In the genomic region with DNA sequence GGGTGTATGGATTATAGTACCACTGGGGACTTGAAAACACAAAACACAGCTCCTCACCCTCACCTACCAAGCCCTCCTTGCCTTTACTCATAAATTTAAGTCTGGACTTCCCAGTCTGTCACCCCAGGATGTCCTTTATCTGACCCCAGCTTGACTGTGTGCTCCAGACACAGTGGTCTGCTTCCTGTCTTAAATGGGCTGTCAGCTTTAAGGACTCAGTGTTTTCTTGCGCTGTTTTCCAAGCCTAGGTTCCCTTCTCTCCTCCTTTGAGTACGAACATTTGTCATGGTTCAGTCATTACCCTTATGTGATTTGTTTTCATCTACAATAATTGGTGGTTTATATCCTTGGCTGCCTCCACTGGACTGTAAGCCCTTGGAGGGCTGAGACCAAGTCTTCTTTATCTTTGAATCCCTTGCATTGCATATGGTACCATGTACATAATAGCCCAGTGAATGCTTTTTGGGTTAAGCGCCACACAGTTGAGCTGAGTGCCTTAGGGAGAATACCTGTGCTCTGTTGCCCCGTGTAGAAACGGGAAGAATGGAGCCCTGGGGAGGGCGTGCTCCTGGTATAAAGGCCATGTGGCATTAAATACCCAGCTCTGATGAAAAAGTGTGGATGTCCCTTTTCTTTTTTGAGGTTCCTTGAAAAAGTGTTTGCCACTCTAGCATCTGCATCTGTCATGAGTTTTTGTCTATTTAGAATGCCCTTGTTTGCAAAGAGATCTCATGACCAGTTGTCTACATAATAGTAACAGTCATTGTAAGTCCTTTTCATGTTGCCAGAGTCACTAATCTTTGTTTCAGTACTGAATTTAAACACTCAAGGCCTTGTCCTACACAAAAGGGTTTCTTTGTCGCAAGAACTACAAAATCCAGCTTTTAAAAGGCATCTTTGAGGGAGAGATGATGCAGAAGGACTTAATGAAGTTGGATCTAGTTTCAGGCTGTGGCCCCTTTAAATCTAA, we compare ENCODE assay signal across 13 cellular contexts. TPM values are rescaled to one million over a fixed set of nuclear protein-coding genes. Genes with fewer than 3 reads are reported as not detected.
DNase-seq lines count a peak whose midpoint lies in the region; ATAC-seq, FAIRE-seq and TF ChIP-seq lines count a peak whose summit lies in the region.
"Had no signal": no experiment of that assay in that cellular context is flagged by ENCODE, and none has a peak within 500 bp of the region (broad histone marks: within the 10 kb centered on the region; RNA-seq: fewer than 3 reads in every experiment).

No MANE protein-coding gene starts in this region.

- TF ChIP-seq CTCF in heart left ventricle (IDR thresholded peaks at IDR 0.05) (no peak), GM12878 (IDR thresholded peaks at IDR 0.05 in 2 of 3, conservative IDR thresholded peaks at IDR 0.05 in 1 of 3; ENCODE audit: control insufficient read depth in 2 of 3, extremely low read depth in 1 of 3, insufficient read depth in 1 of 3, low read depth in 3 of 3, low read length in 3 of 3) (no peak), testis (IDR thresholded peaks at IDR 0.05) (no peak)

- no peak overlapping the region for H2AFZ ChIP-seq in GM12878 (ENCODE audit: control insufficient read depth, low read depth, low read length)
- H2AFZ ChIP-seq: GM23248 had no signal

- no TSS peak for BruUV-seq in GM12878 (replicated peaks; lab: Mats Ljungman, UMichigan)

- H3K9me3 ChIP-seq in heart left ventricle, result no peaks in the 10 kb centered on the region
- H3K9me3 ChIP-seq in GM12878 (replicated peaks; ENCODE audit: control insufficient read depth, insufficient read depth, low read length), result no peaks in the 10 kb centered on the region
- H3K9me3 ChIP-seq in testis, result no peaks in the 10 kb centered on the region

- H3K27me3 Mint-ChIP-seq in T-cell, result no peaks in the 10 kb centered on the region

- peak overlapping the region in 1 of 2 donors; percentile 8 for H3K27ac Mint-ChIP-seq in T-cell
- H3K27ac Mint-ChIP-seq: activated T-helper 1 cell treated with anti-CD3 and anti-CD28 coated beads, Interleukin-12 subunit alpha, Interleukin-12 subunit beta, Interleukin-2, Interleukin-4 antibody, amounts not matched to agents 30 ng/mL and 10 ng/mL and 1 ng/mL, durations not matched to agents 14 hours and 24 hours and 36 hours had no signal

- DNase-seq in heart left ventricle (no peak), Right ventricle myocardium superior (no peak), GM12878 (ENCODE audit: low read depth, low spot score) (no peak), left lobe of liver (ENCODE audit: low spot score) (no peak), testis (no peak), T-cell (no peak)
- DNase-seq: activated CD4-positive, alpha-beta T cell treated with anti-CD3 and anti-CD28 coated beads for 1 hour; GM23248; Kasumi-1; NCI-H446 treated with DMSO at 0.1 percent for 48 hours had no signal

- intact Hi-C loops in heart left ventricle (cut with DNase I), result no loop called here
- intact Hi-C loops in Right ventricle myocardium superior (cut with DNase I), result no loop called here
- intact Hi-C loops in GM12878 (cut with micrococcal nuclease; ENCODE audit: unreplicated experiment), result no loop called here
- intact Hi-C loops in testis (cut with DNase I; ENCODE audit: low total_unique reads), result no loop called here

- H3K27ac ChIP-seq in heart left ventricle (peak overlapping the region in 3 of 12 donors; percentile 12 to 35 (median 25)), GM12878 (ENCODE audit: control insufficient read depth, insufficient read depth) (no peak overlapping the region), testis (peak overlapping the region; percentile 61 to 74)
- H3K27ac ChIP-seq: GM23248 had no signal

- no peak overlapping the region for H3K4me3 Mint-ChIP-seq in T-cell
- H3K4me3 Mint-ChIP-seq: activated T-helper 1 cell treated with anti-CD3 and anti-CD28 coated beads, Interleukin-12 subunit alpha, Interleukin-12 subunit beta, Interleukin-2, Interleukin-4 antibody, amounts not matched to agents 30 ng/mL and 10 ng/mL and 1 ng/mL, durations not matched to agents 14 hours and 24 hours and 36 hours had no signal

- H3K27me3 ChIP-seq in heart left ventricle, result no peaks in the 10 kb centered on the region
- no peaks in the 10 kb centered on the region for H3K27me3 ChIP-seq in GM12878 (replicated peaks in 1 of 2; ENCODE audit: control insufficient read depth in 2 of 2, insufficient read depth in 2 of 2, low read length in 1 of 2)
- no peaks in the 10 kb centered on the region for H3K27me3 ChIP-seq in testis

- SMC1A ChIA-PET in GM12878 (lab: Charles Lee; ENCODE audit: uncharacterized antibody, unreplicated experiment), result interaction anchor here (0.7 to 1.5 kb wide), 3 partner anchors 13 to 467 kb away, joined by 3 to 4 read pairs (median 4); partner anchors contain the start of gene PANX1

- H3K4me3 ChIP-seq in heart left ventricle (no peak overlapping the region), GM12878 (no peak overlapping the region), testis (no peak overlapping the region)
- H3K4me3 ChIP-seq: GM23248 had no signal

- ATAC-seq in heart left ventricle (peak; percentile 20 to 59 (median 34)), Right ventricle myocardium superior (ENCODE audit: poor library complexity) (no peak), GM12878 (peak; percentile 39), left lobe of liver (peak; percentile 36), T-cell (replicated peaks in 1 of 4) (no peak), GM19455 (IDR thresholded peaks at IDR 0.05; ENCODE audit: unreplicated experiment) (no peak), GM21529 (IDR thresholded peaks at IDR 0.05; ENCODE audit: unreplicated experiment) (no peak)

- H4K20me1 ChIP-seq in GM12878 (ENCODE audit: control insufficient read depth, insufficient read depth), result no peaks in the 10 kb centered on the region

- RAD21 ChIA-PET in GM12878 (lab: Charles Lee; ENCODE audit: unreplicated experiment), result no interaction called here

- no peak for TF ChIP-seq EP300 in GM12878 (IDR thresholded peaks at IDR 0.05; ENCODE audit: borderline replicate concordance in 1 of 2, control insufficient read depth in 1 of 2, low read depth in 2 of 2, low read length in 2 of 2)

- peaks cover 3% of the 10 kb centered on the region for H3K36me3 Mint-ChIP-seq in T-cell

- no peak for FAIRE-seq in GM12878 (lab: Jason Lieb, UNC)

- POLR2A ChIA-PET in GM12878 (lab: Charles Lee), result interaction anchor here (2.2 kb wide), 1 partner anchor 13 kb away, joined by 7 read pairs; no protein-coding TSS in a partner anchor
- POLR2A ChIA-PET in T-cell (lab: Charles Lee), result no interaction called here

- 80 to 83% (median 81%) methylated on average over 7 of the region's 7 CpGs for WGBS in heart left ventricle, 4 donors
- 92% methylated on average over 7 of the region's 7 CpGs for WGBS in GM12878 (ENCODE audit: insufficient coverage, insufficient replicate concordance, low lambda C conversion rate, missing lambda C conversion rate)
- WGBS in testis, 2 donors, result 78 to 83% methylated on average over 7 of the region's 7 CpGs

- H3K4me2 ChIP-seq in GM12878 (ENCODE audit: control insufficient read depth, insufficient read depth), result no peak overlapping the region

- CTCF ChIA-PET in GM12878 (lab: Yijun Ruan, JAX), result interaction anchor here (0.5 to 1.0 kb wide), 3 partner anchors 11 to 363 kb away, joined by 3 read pairs; no protein-coding TSS in a partner anchor
- CTCF ChIA-PET in T-cell (lab: Charles Lee), result no interaction called here

- H3K9ac ChIP-seq in GM12878 (ENCODE audit: control insufficient read depth, insufficient read depth, low read length), result no peak overlapping the region
- H3K9ac ChIP-seq: GM23248 had no signal

- in situ Hi-C loops in GM12878 (cut with MboI), result no loop called here

- H3K79me2 ChIP-seq in GM12878 (ENCODE audit: control insufficient read depth, insufficient read depth, low read length), result peaks cover 38% of the 10 kb centered on the region

- H3K4me1 Mint-ChIP-seq in T-cell, result peaks cover 68 to 78% (median 75%) of the 10 kb centered on the region in 3 donors

- no peaks in the 10 kb centered on the region for H3K9me3 Mint-ChIP-seq in T-cell
- H3K9me3 Mint-ChIP-seq: activated T-helper 1 cell treated with anti-CD3 and anti-CD28 coated beads, Interleukin-12 subunit alpha, Interleukin-12 subunit beta, Interleukin-2, Interleukin-4 antibody, amounts not matched to agents 30 ng/mL and 10 ng/mL and 1 ng/mL, durations not matched to agents 14 hours and 24 hours and 36 hours had no signal

- TF ChIP-seq RAD21 in GM12878 (IDR thresholded peaks at IDR 0.05; ENCODE audit: insufficient read depth, low read depth, low read length), result no peak

- H3K4me1 ChIP-seq in heart left ventricle, result peaks cover 0 to 88% (median 37%) of the 10 kb centered on the region in 12 donors
- H3K4me1 ChIP-seq in GM12878 (ENCODE audit: control insufficient read depth, insufficient read depth, low read length), result peaks cover 8% of the 10 kb centered on the region
- H3K4me1 ChIP-seq in testis, result peaks cover 28% of the 10 kb centered on the region

- H3K36me3 ChIP-seq in heart left ventricle, result no peaks in the 10 kb centered on the region
- no peaks in the 10 kb centered on the region for H3K36me3 ChIP-seq in GM12878 (ENCODE audit: control insufficient read depth in 2 of 2, insufficient read depth in 2 of 2, low read length in 1 of 2)
- no peaks in the 10 kb centered on the region for H3K36me3 ChIP-seq in testis (ENCODE audit: low read depth, missing control alignments)

- TF ChIP-seq POLR2A in heart left ventricle (IDR thresholded peaks at IDR 0.05) (no peak), GM12878 (IDR thresholded peaks at IDR 0.05; ENCODE audit: low read depth, low read length) (no peak), testis (IDR thresholded peaks at IDR 0.05) (no peak)

RNA-seq across cellular contexts. Expression of gene PANX1, which starts 14.0 kb away (rescaled TPM):
- 10 to 100 TPM; 14.3 to 57.5 (median 24.6) TPM for total RNA-seq in heart left ventricle
- polyA plus RNA-seq in heart left ventricle, result 10 to 100 TPM in 1 of 2 donors, 1 to 10 TPM in 1; 5.8 to 17.9 TPM
- 21.7 TPM for total RNA-seq in Right ventricle myocardium superior
- 19.3 and 20.6 TPM in 2 replicates for total RNA-seq in GM12878 (2013; cell fraction: nucleolus; rRNA removed)
- total RNA-seq in GM12878 (2014; rRNA removed), result 18.7 and 19.1 TPM in 2 replicates
- total RNA-seq in GM12878 (2014; rRNA removed; fragmentation: Illumina TruSeq; extraction: Trizol), result 15.3 and 17.1 TPM in 2 replicates
- total RNA-seq in GM12878 (2021), result 16.2 and 17.2 TPM in 2 replicates
- polyA plus RNA-seq in GM12878 (2011; ENCODE audit: low read depth), result 6.6 TPM
- 13.3 and 13.6 TPM in 2 replicates for polyA plus RNA-seq in GM12878 (2011; rRNA removed)
- polyA plus RNA-seq in GM12878 (2011; cell fraction: cytosol; rRNA removed), result 9.4 and 10.0 TPM in 2 replicates
- 5.2 and 6.1 TPM in 2 replicates for polyA plus RNA-seq in GM12878 (2011; cell fraction: nucleus; rRNA removed)
- 6.8 and 7.4 TPM in 2 replicates for polyA plus RNA-seq in GM12878 (2012)
- polyA plus RNA-seq in GM12878 (2014; fragmentation: Illumina TruSeq; extraction: Trizol), result 14.9 and 16.2 TPM in 2 replicates
- 1 to 10 TPM; 3.3 to 3.5 TPM for polyA plus RNA-seq in GM12878 (2014; fragmentation: Nextera tagmentation; extraction: Ambion mirVana)
- 9.4 and 12.0 TPM in 2 replicates for polyA plus RNA-seq in GM12878 (2014; rRNA removed)
- polyA plus RNA-seq in GM12878 (2016; fragmentation: Nextera tagmentation; extraction: Ambion mirVana), result 10 to 100 TPM; 14.2 to 14.7 TPM
- polyA minus RNA-seq in GM12878 (2011; rRNA and poly(A)+ RNA removed), result 25.8 and 28.5 TPM in 2 replicates
- polyA minus RNA-seq in GM12878 (2011; cell fraction: cytosol; rRNA and poly(A)+ RNA removed), result 9.1 and 12.0 TPM in 2 replicates
- 10.6 and 12.8 TPM in 2 replicates for polyA minus RNA-seq in GM12878 (2011; cell fraction: nucleus; rRNA and poly(A)+ RNA removed)
- total RNA-seq in left lobe of liver, result 9.7 TPM
- 10 to 100 TPM; 42.0 to 55.3 TPM for total RNA-seq in testis
- 22.2 TPM for polyA plus RNA-seq in testis (ENCODE audit: insufficient read depth, low read depth, low replicate concordance)
- total RNA-seq in T-cell, result 1 to 10 TPM; 7.9 to 9.8 (median 8.7) TPM

Comparison
In these comparisons a context has a peak if more than half of its experiments do, and no peak if none do; other contexts are left out.
1. ATAC-seq: peak in heart left ventricle (4 of 4), GM12878 (single experiment) and left lobe of liver (single experiment); none in Right ventricle myocardium superior (single experiment), T-cell (0 of 4), GM19455 (single experiment) and GM21529 (single experiment).